ENCODE assay signal across 21 cellular contexts in genomic region chr3:170714151-170714550, GRCh38.
DNase-seq lines count a peak whose midpoint lies in the region; ATAC-seq and TF ChIP-seq lines count a peak whose summit lies in the region.
"Had no signal": no experiment of that assay in that cellular context is flagged by ENCODE, and none has a peak within 500 bp of the region (broad histone marks: within the 10 kb centered on the region; RNA-seq: fewer than 3 reads in every experiment).

No MANE protein-coding gene starts in this region.

- no peak overlapping the region for H2AFZ ChIP-seq in IMR-90 (replicated peaks; ENCODE audit: low read length, poor library complexity)
- H2AFZ ChIP-seq in smooth muscle cell (ENCODE audit: low read depth): no peak overlapping the region

- H3K9me3 ChIP-seq in IMR-90 (ENCODE audit: control insufficient read depth, insufficient read depth, low read length) (peaks cover 8% of the 10 kb centered on the region), smooth muscle cell (replicated peaks; ENCODE audit: low read depth) (no peaks in the 10 kb centered on the region)

- H4K20me1 ChIP-seq in IMR-90 (ENCODE audit: insufficient read depth, low read length) (no peaks in the 10 kb centered on the region), smooth muscle cell (ENCODE audit: low read depth) (no peaks in the 10 kb centered on the region)

- no peak overlapping the region for H2AK5ac ChIP-seq in IMR-90 (ENCODE audit: low read depth, low read length)

- H4K5ac ChIP-seq in IMR-90 (ENCODE audit: low read depth, low read length): peak overlapping the region; percentile 30; the same call in 1 of the 2 replicates

- no peaks in the 10 kb centered on the region for H3K27me3 ChIP-seq in IMR-90 (ENCODE audit: control insufficient read depth, insufficient read depth, low read length)
- H3K27me3 ChIP-seq in smooth muscle cell (ENCODE audit: low read depth): no peaks in the 10 kb centered on the region
- H3K27me3 ChIP-seq: cardiac muscle cell, Peyer's patch had no signal

- H3K4me2 ChIP-seq in IMR-90 (ENCODE audit: low read depth, low read length) (peak overlapping the region; percentile 27; the same call in 1 of the 2 replicates), smooth muscle cell (peak overlapping the region; percentile 61)

- TF ChIP-seq CTCF in IMR-90 (conservative IDR thresholded peaks at IDR 0.05; ENCODE audit: low read depth, low read length): no peak
- TF ChIP-seq CTCF in fibroblast of the aortic adventitia (IDR thresholded peaks at IDR 0.05; ENCODE audit: insufficient read depth, low read length): no peak
- no peak for TF ChIP-seq CTCF in smooth muscle cell (IDR thresholded peaks at IDR 0.05; ENCODE audit: borderline replicate concordance, insufficient read depth, poor library complexity, severe bottlenecking)

- H3K79me2 ChIP-seq in smooth muscle cell (ENCODE audit: low read depth): no peaks in the 10 kb centered on the region

- TF ChIP-seq POLR2A in IMR-90 (IDR thresholded peaks at IDR 0.05; ENCODE audit: low read depth, low read length): no peak

- H3K4ac ChIP-seq in IMR-90 (ENCODE audit: low read depth, low read length): peak overlapping the region; percentile 90; the same call in 1 of the 2 replicates

- 0 out of 2 replicates have a peak overlapping the region, but pooled peaks have one; percentile 1 for H3K23ac ChIP-seq in IMR-90 (ENCODE audit: low read depth, low read length)

- in situ Hi-C loops in IMR-90 (cut with MboI; ENCODE audit: low sequenced_read_pairs): loop anchor here (10.0 kb wide), 1 partner anchor 91 kb away; no protein-coding TSS in a partner anchor

- H3K9ac ChIP-seq in IMR-90 (ENCODE audit: low read depth, low read length) (no peak overlapping the region; the same call in 1 of the 2 replicates), smooth muscle cell (ENCODE audit: low read depth) (no peak overlapping the region)

- peak overlapping the region; percentile 33; the same call in 1 of the 2 replicates for H2BK20ac ChIP-seq in IMR-90 (ENCODE audit: low read depth, low read length)

- H2AK9ac ChIP-seq in IMR-90 (replicated peaks; ENCODE audit: low read depth, low read length, poor library complexity): no peak overlapping the region

- BruUV-seq in IMR-90 (replicated peaks; lab: Mats Ljungman, UMichigan): no TSS peak

- H3K56ac ChIP-seq in IMR-90 (ENCODE audit: extremely low read depth, insufficient read depth, low read length): peak overlapping the region; percentile 66

- no CpG with 5 or more reads among the region's 3 CpGs for WGBS in IMR-90 (ENCODE audit: extremely low coverage in 2 of 2, insufficient read length in 1 of 2), 2 experiments
- WGBS in smooth muscle cell (ENCODE audit: low lambda C conversion rate): 12% methylated on average over 3 of the region's 3 CpGs

- CTCF ChIA-PET in IMR-90 (lab: Yijun Ruan, JAX): interaction anchor here (1.1 to 2.8 kb wide), 4 partner anchors 88 to 300 kb away, joined by 3 to 25 read pairs (median 4); no protein-coding TSS in a partner anchor

- peaks cover 12% of the 10 kb centered on the region for H3K4me1 ChIP-seq in IMR-90 (ENCODE audit: control insufficient read depth, insufficient read depth, low read length)
- H3K4me1 ChIP-seq in smooth muscle cell (ENCODE audit: low read depth): no peaks in the 10 kb centered on the region
- H3K4me1 ChIP-seq: Peyer's patch had no signal

- H2BK5ac ChIP-seq in IMR-90 (ENCODE audit: low read depth, low read length, poor library complexity, severe bottlenecking): peak overlapping the region; percentile 95

- peak; percentile 82 for DNase-seq in IMR-90
- DNase-seq in amniotic stem cell (lab: John Stamatoyannopoulos, UW): peak; percentile 48
- DNase-seq in fibroblast of the aortic adventitia (ENCODE audit: low read depth): peak; percentile 77
- no peak for DNase-seq in smooth muscle cell (lab: John Stamatoyannopoulos, UW; ENCODE audit: unreplicated experiment)
- DNase-seq in DMS114 treated with DMSO at 0.1 percent for 48 hours (lab: John Stamatoyannopoulos, UW; ENCODE audit: unreplicated experiment): no peak
- no peak for DNase-seq in left lobe of liver (ENCODE audit: low spot score)
- DNase-seq: activated CD8-positive, alpha-beta memory T cell treated with anti-CD3 and anti-CD28 coated beads, Interleukin-2, amount 50 U/mL, for 48 hours; activated naive CD4-positive, alpha-beta T cell treated with Interleukin-2 at 50 U/mL for 16 hours; DMS79; effector memory CD4-positive, alpha-beta T cell; NCI-H526 treated with DMSO at 0.1 percent for 48 hours; Peyer's patch; right cardiac atrium; stimulated activated CD4-positive, alpha-beta T cell treated with anti-CD3 and anti-CD28 coated beads, Interleukin-2, amount 100 ng/mL, for 48 hours; stimulated activated CD8-positive, alpha-beta memory T cell treated with anti-CD3 and anti-CD28 coated beads, Interleukin-4, amount 100 ng/mL, for 48 hours; T-helper 17 cell had no signal

- dilution Hi-C loops in IMR-90 (cut with HindIII; ENCODE audit: low sequenced_read_pairs, unreplicated experiment): no loop called here

- POLR2A ChIA-PET in IMR-90 (lab: Charles Lee; ENCODE audit: unreplicated experiment): interaction anchor here (0.8 to 1.2 kb wide), 2 partner anchors 40 to 67 kb away, joined by 3 to 4 read pairs; no protein-coding TSS in a partner anchor

- H3K18ac ChIP-seq in IMR-90 (ENCODE audit: low read depth, low read length): peak overlapping the region; percentile 72; the same call in 1 of the 2 replicates

- peak overlapping the region; percentile 84; the same call in 2 of the 3 replicates for H2BK15ac ChIP-seq in IMR-90 (ENCODE audit: low read depth, low read length)

- TF ChIP-seq RAD21 in IMR-90 (IDR thresholded peaks at IDR 0.05; ENCODE audit: low read length): no peak; the same call in 1 of the 2 replicates

- no peaks in the 10 kb centered on the region for H3K36me3 ChIP-seq in IMR-90 (ENCODE audit: control insufficient read depth, insufficient read depth, low read length)
- no peaks in the 10 kb centered on the region for H3K36me3 ChIP-seq in smooth muscle cell (ENCODE audit: low read depth)
- H3K36me3 ChIP-seq: cardiac muscle cell, Peyer's patch, thoracic aorta had no signal

- peak overlapping the region; percentile 68; the same call in 1 of the 2 replicates for H3K27ac ChIP-seq in IMR-90 (ENCODE audit: insufficient read depth, low read length)
- H3K27ac ChIP-seq in smooth muscle cell (ENCODE audit: low read depth): peak overlapping the region; percentile 85
- H3K27ac ChIP-seq: C4-2B, cardiac muscle cell, Peyer's patch, thoracic aorta had no signal

- H4K8ac ChIP-seq in IMR-90 (ENCODE audit: low read depth in 2 of 2, low read length in 2 of 2): peak overlapping the region; percentile 47 to 89; a peak in 2 of 4 replicates

- ATAC-seq in IMR-90 (ENCODE audit: low read depth) (peak; percentile 64), HG03439 (IDR thresholded peaks at IDR 0.05; ENCODE audit: unreplicated experiment) (no peak), left lobe of liver (no peak)
- ATAC-seq: activated CD4-positive, CD25-positive, alpha-beta regulatory T cell treated with anti-CD3 and anti-CD28 coated beads, Interleukin-2, amount 50 U/mL, for 24 hours; right cardiac atrium; T-helper 17 cell had no signal

- no peaks in the 10 kb centered on the region; the same call in none of the 2 replicates for H3K9me1 ChIP-seq in IMR-90 (ENCODE audit: insufficient read depth, low read length)

- peak overlapping the region; percentile 92 for H4K91ac ChIP-seq in IMR-90 (ENCODE audit: insufficient read depth, low read depth, low read length)

- H3K79me1 ChIP-seq in IMR-90 (ENCODE audit: low read depth in 1 of 2, low read length in 2 of 2): no peaks in the 10 kb centered on the region

- intact Hi-C loops in IMR-90 (cut with micrococcal nuclease): loop anchor here (1.0 kb wide), 1 partner anchor 40 kb away; no protein-coding TSS in a partner anchor

- peaks cover 28% of the 10 kb centered on the region for H3F3A ChIP-seq in smooth muscle cell (ENCODE audit: low read depth)

- peak overlapping the region; percentile 13; the same call in 1 of the 2 replicates for H3K14ac ChIP-seq in IMR-90 (replicated peaks; ENCODE audit: low read depth, low read length)

- H3K4me3 ChIP-seq in IMR-90 (ENCODE audit: insufficient read depth, low read depth, low read length) (no peak overlapping the region), fibroblast of the aortic adventitia (ENCODE audit: low read depth, low read length) (no peak overlapping the region), smooth muscle cell (no peak overlapping the region)
- H3K4me3 ChIP-seq: cardiac muscle cell, Peyer's patch, thoracic aorta had no signal

- H2BK120ac ChIP-seq in IMR-90 (ENCODE audit: low read depth, low read length): peak overlapping the region; percentile 91

TF ChIP-seq in IMR-90, 13 proteins besides CTCF, POLR2A, EP300 and RAD21:
- peak; percentile 59; the same call in 1 of the 2 replicates for TF ChIP-seq NFE2L2 (IDR thresholded peaks at IDR 0.05; ENCODE audit: low read depth, low read length)
- no peak for TF ChIP-seq USF2 (IDR thresholded peaks at IDR 0.05; ENCODE audit: low read depth, low read length)
- no peak for TF ChIP-seq RFX5 (IDR thresholded peaks at IDR 0.05; ENCODE audit: low read depth, low read length)
- peak; percentile 19; the same call in 1 of the 2 replicates for TF ChIP-seq MAFK (IDR thresholded peaks at IDR 0.05; ENCODE audit: low read depth, low read length)

Comparison
In these comparisons a context has a peak if more than half of its experiments do, and no peak if none do; other contexts are left out.
1. DNase-seq: peak in IMR-90 (single experiment), amniotic stem cell (single experiment) and fibroblast of the aortic adventitia (single experiment); none in smooth muscle cell (single experiment), DMS114 treated with DMSO at 0.1 percent for 48 hours (single experiment) and left lobe of liver (single experiment).